9 cellular contexts compared by ENCODE assay signal in the genomic region with DNA sequence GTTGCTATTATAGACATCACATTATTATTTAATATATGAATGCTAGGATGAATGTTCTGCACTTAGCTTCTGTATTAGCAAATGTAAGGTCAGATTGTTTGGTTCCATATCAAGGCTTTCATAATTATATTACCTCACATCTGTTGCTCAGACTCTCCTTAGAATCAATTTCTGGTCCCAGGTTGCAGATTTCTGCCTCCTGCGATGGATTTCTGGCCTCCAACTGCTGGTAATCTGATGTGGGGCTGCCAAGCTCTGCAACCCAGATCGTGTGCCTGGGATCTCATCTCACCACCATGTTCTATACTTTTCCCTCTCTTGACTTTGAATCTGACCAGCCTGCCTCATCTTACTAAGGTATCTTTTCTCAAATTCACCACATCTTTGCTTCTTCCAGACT. TPM values are rescaled to one million over a fixed set of nuclear protein-coding genes. Genes with fewer than 3 reads are reported as not detected.
"Had no signal": no experiment of that assay in that cellular context is flagged by ENCODE, and none has a peak within 500 bp of the region (broad histone marks: within the 10 kb centered on the region; RNA-seq: fewer than 3 reads in every experiment).

No MANE protein-coding gene starts in this region.

- H3K27ac Mint-ChIP-seq: HFFc6 had no signal

- H3K9me3 ChIP-seq: HAP-1 had no signal

- H3K4me3 ChIP-seq: HAP-1, K562 had no signal

- H3K4me3 Mint-ChIP-seq: HFFc6 had no signal

- H3K36me3 ChIP-seq: HAP-1 had no signal

- DNase-seq: GOT3, H7, HFFc6, IMR-90, KG1 had no signal

- ATAC-seq: HCT116, K562 had no signal

RNA-seq across cellular contexts. Expression of gene PLPPR5, which starts 25.2 kb away (rescaled TPM):
- total RNA-seq: HT-29, K562 had no signal
- polyA plus RNA-seq: K562 had no signal
